Comparison of ENCODE assay signal across 30 cellular contexts in the genomic region with DNA sequence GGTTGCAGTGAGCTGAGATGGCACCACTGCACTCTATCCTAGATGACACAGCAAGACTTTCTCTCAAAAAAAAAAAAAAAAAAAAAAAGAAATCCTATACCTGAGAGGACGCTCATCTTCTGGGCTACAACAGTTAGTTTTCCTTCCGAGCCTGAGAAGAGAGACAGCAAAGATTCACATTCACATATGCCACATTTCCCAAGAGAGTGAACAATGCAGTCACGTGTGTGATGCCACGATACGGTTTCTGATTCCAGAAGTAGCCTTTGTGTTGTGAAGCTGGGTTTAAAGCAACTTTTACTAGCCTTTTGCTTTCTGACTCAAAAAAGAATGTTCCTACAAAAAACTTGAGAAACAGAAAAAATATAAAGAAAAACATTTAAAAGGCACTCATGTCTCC.
"Had no signal": no experiment of that assay in that cellular context is flagged by ENCODE, and none has a peak within 500 bp of the region (broad histone marks: within the 10 kb centered on the region; RNA-seq: fewer than 3 reads in every experiment).

No MANE protein-coding gene starts in this region.

- DNase-seq: activated CD4-positive, alpha-beta T cell treated with anti-CD3 and anti-CD28 coated beads for 4 hours; activated CD4-positive, alpha-beta T cell treated with anti-CD3 and anti-CD28 coated beads, Interleukin-2, amount 50 U/mL, for 4 hours; activated CD8-positive, alpha-beta memory T cell treated with anti-CD3 and anti-CD28 coated beads for 24 hours; activated gamma-delta T cell; activated naive CD4-positive, alpha-beta T cell treated with anti-CD3 and anti-CD28 coated beads, Interleukin-2, amount 10 ng/mL, durations not matched to agents 7 days and 5 days; activated naive CD8-positive, alpha-beta T cell treated with anti-CD3 and anti-CD28 coated beads, Interleukin-2, amount 10 ng/mL, durations not matched to agents 7 days and 5 days; cerebellar nuclear complex; colonic mucosa; effector memory CD4-positive, alpha-beta T cell; head of caudate nucleus; hypothalamus; immature natural killer cell; kidney; left colon; midbrain; natural killer cell; occipital lobe; psoas muscle; sigmoid colon; small intestine; stimulated activated CD4-positive, alpha-beta T cell treated with anti-CD3 and anti-CD28 coated beads, Interleukin-4, amount 100 ng/mL, for 24 hours had no signal

- H3K4me3 ChIP-seq: ascending aorta, cardiac muscle cell, colonic mucosa, gastrocnemius medialis, neural progenitor cell, psoas muscle, sigmoid colon, suprapubic skin, tibial nerve had no signal

- H3K4me1 ChIP-seq: ascending aorta, colonic mucosa, gastrocnemius medialis, neural progenitor cell, parathyroid adenoma, psoas muscle, sigmoid colon, suprapubic skin, tibial nerve had no signal

- H3K4me1 Mint-ChIP-seq: activated naive CD4-positive, alpha-beta T cell treated with anti-CD3 and anti-CD28 coated beads, Interleukin-2, amount 10 ng/mL, durations not matched to agents 7 days and 5 days; brain; natural killer cell; neural progenitor cell; stimulated activated effector memory CD8-positive, alpha-beta T cell treated with anti-CD3 and anti-CD28 coated beads, Interleukin-12 subunit alpha, Interleukin-12 subunit beta, amount 100 ng/mL, for 72 hours had no signal

- H3K9me3 Mint-ChIP-seq: activated naive CD4-positive, alpha-beta T cell treated with anti-CD3 and anti-CD28 coated beads, Interleukin-2, amount 10 ng/mL, durations not matched to agents 7 days and 5 days; activated naive CD8-positive, alpha-beta T cell treated with anti-CD3 and anti-CD28 coated beads, Interleukin-2, amount 10 ng/mL, durations not matched to agents 7 days and 5 days; brain; immature natural killer cell; natural killer cell; neural progenitor cell; stimulated activated effector memory CD8-positive, alpha-beta T cell treated with anti-CD3 and anti-CD28 coated beads, Interleukin-12 subunit alpha, Interleukin-12 subunit beta, amount 100 ng/mL, for 72 hours had no signal

- H3K27me3 Mint-ChIP-seq: activated naive CD4-positive, alpha-beta T cell treated with anti-CD3 and anti-CD28 coated beads, Interleukin-2, amount 10 ng/mL, durations not matched to agents 7 days and 5 days; activated naive CD8-positive, alpha-beta T cell treated with anti-CD3 and anti-CD28 coated beads, Interleukin-2, amount 10 ng/mL, durations not matched to agents 7 days and 5 days; brain had no signal

- H3K9me3 ChIP-seq: ascending aorta, colonic mucosa, gastrocnemius medialis, psoas muscle, sigmoid colon, suprapubic skin, tibial nerve had no signal

- H3K27ac ChIP-seq: ascending aorta, cardiac muscle cell, colonic mucosa, neural progenitor cell, parathyroid adenoma, psoas muscle, sigmoid colon, suprapubic skin, tibial nerve had no signal

- H3K4me3 Mint-ChIP-seq: activated naive CD4-positive, alpha-beta T cell treated with anti-CD3 and anti-CD28 coated beads, Interleukin-2, amount 10 ng/mL, durations not matched to agents 7 days and 5 days; activated naive CD8-positive, alpha-beta T cell treated with anti-CD3 and anti-CD28 coated beads, Interleukin-2, amount 10 ng/mL, durations not matched to agents 7 days and 5 days; brain; immature natural killer cell; natural killer cell; neural progenitor cell; stimulated activated effector memory CD8-positive, alpha-beta T cell treated with anti-CD3 and anti-CD28 coated beads, Interleukin-12 subunit alpha, Interleukin-12 subunit beta, amount 100 ng/mL, for 72 hours had no signal

- H3K27me3 ChIP-seq: ascending aorta, cardiac muscle cell, colonic mucosa, gastrocnemius medialis, neural progenitor cell, sigmoid colon, suprapubic skin, tibial nerve had no signal

- H3K27ac Mint-ChIP-seq: activated naive CD4-positive, alpha-beta T cell treated with anti-CD3 and anti-CD28 coated beads, Interleukin-2, amount 10 ng/mL, durations not matched to agents 7 days and 5 days; activated naive CD8-positive, alpha-beta T cell treated with anti-CD3 and anti-CD28 coated beads, Interleukin-2, amount 10 ng/mL, durations not matched to agents 7 days and 5 days; brain; natural killer cell; neural progenitor cell had no signal

- H3K36me3 ChIP-seq: neural progenitor cell had no signal
